ENCODE assay signal across 8 cellular contexts in the genomic region with DNA sequence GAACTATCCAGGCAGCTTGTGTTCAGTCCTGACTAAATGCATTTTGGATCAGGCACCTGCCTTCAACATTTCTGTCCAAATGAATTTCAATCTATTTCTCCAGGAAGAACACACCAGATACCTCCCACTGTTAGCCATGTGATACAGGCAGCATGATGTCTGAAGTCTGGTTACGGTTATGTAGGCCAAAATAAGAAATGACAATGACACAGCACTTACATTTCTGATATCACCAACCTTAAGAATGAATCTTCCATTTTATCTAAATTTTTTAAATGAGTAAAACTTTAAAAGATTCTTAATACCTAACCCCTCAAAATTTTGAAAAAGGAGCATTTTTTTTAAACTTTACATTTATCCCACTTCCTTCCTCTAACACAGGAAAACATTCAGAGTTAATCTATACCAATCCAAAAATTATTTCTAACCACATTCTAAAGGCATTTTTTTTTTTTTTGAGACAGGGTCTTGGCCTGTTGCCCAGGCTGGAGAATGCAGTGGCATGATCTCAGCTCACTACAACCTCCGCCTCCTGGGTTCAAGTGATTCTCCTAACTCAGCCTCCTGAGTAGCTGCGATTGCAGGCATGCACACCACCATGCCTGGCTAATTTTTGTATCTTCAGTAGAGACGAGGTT. TPM values are rescaled to one million over a fixed set of nuclear protein-coding genes. Genes with fewer than 3 reads are reported as not detected.
DNase-seq lines count a peak whose midpoint lies in the region; ATAC-seq, FAIRE-seq and TF ChIP-seq lines count a peak whose summit lies in the region.

A gene with protein sequence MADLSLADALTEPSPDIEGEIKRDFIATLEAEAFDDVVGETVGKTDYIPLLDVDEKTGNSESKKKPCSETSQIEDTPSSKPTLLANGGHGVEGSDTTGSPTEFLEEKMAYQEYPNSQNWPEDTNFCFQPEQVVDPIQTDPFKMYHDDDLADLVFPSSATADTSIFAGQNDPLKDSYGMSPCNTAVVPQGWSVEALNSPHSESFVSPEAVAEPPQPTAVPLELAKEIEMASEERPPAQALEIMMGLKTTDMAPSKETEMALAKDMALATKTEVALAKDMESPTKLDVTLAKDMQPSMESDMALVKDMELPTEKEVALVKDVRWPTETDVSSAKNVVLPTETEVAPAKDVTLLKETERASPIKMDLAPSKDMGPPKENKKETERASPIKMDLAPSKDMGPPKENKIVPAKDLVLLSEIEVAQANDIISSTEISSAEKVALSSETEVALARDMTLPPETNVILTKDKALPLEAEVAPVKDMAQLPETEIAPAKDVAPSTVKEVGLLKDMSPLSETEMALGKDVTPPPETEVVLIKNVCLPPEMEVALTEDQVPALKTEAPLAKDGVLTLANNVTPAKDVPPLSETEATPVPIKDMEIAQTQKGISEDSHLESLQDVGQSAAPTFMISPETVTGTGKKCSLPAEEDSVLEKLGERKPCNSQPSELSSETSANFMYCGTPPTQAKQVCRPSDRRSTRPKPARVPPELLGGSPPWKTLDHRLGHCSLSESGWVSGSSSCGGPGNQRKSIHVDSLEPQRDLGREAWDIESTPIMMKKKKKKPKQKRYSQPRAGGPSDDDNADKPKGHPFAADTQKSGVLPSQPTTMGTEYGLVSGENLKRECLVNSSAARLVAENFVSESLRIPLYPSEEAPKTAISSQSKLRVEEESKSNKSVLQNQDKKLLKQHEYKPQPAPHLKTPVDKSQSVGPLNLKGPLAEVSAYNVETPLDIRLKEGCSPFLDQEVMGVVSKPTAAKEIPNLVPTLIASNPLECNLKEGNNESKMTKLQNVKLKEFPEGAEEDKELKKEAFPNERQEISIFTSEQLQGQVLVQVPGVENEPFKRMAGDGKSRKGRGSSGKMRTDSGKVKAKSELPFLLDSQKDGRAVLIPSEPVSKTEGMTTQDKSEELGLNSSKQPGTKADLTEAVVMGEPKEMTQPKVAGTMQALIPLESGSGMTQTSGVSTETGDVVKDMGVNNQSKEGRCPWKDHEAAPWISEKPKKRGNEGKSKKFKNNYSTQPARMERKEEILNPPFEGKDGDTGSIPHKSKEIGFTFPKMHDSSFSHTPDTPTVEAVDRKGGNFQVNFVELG (N-terminal part only) (minus strand): TSS at position 81 of the 638 bp plus-strand sequence. CDS start 17,556 bp downstream, outside the sequence.

- H3K27me3 ChIP-seq in K562 (ENCODE audit: control insufficient read depth in 2 of 2, insufficient read depth in 2 of 2, low read length in 2 of 2) = no peaks in the 10 kb centered on the region

- peaks cover 8 to 37% of the 10 kb centered on the region in 2 experiments; a peak in 3 of 5 replicates for H3K4me1 ChIP-seq in K562 (replicated peaks in 1 of 2; ENCODE audit: control insufficient read depth in 2 of 2, insufficient read depth in 2 of 2, low read length in 2 of 2)

- no peaks in the 10 kb centered on the region for H3K9me3 ChIP-seq in K562 (replicated peaks; ENCODE audit: control insufficient read depth, insufficient read depth, low read depth, low read length)

- H3K4me3 ChIP-seq in K562 = no peak within 1 kb of the TSS

- BruUV-seq in K562 (replicated peaks; lab: Mats Ljungman, UMichigan) = no TSS peak

- no peaks in the 10 kb centered on the region for H4K20me1 ChIP-seq in K562 (replicated peaks; ENCODE audit: control insufficient read depth, insufficient read depth, low read length)

- H3K27ac ChIP-seq in K562 (ENCODE audit: extremely low read depth, low read depth, low read length) (peak within 1 kb of the TSS; percentile 67), temporal lobe (ENCODE audit: low read depth, low read length) (peak within 1 kb of the TSS; percentile 53)

- peaks cover 81% of the 10 kb centered on the region for H3K79me2 ChIP-seq in K562 (ENCODE audit: control insufficient read depth, insufficient read depth, low read length)

- peak; percentile 29 for TF ChIP-seq EP300 in K562 (IDR thresholded peaks at IDR 0.05; ENCODE audit: low read length)

- TF ChIP-seq CTCF in K562 (IDR thresholded peaks at IDR 0.05 in 2 of 3, conservative IDR thresholded peaks at IDR 0.05 in 1 of 3; ENCODE audit: insufficient read depth in 2 of 3, low read depth in 1 of 3, low read length in 3 of 3) = no peak

- intact Hi-C loops in K562 (cut with micrococcal nuclease) = loop anchor here (5.0 kb wide), 1 partner anchor 71 kb away; no protein-coding TSS in a partner anchor

- no peak for DNase-seq in activated CD8-positive, alpha-beta memory T cell treated with anti-CD3 and anti-CD28 coated beads, Interleukin-2, amount 50 U/mL, for 48 hours
- DNase-seq in K562 (ENCODE audit: extremely low read depth in 1 of 4, low spot score in 3 of 4) (peak; percentile 29 to 70 (median 42)), kidney tubule cell (ENCODE audit: low spot score) (peak; percentile 78), AG08395 (ENCODE audit: low spot score) (no peak)

- no peaks in the 10 kb centered on the region for H3K36me3 ChIP-seq in K562 (ENCODE audit: control insufficient read depth, insufficient read depth, low read length)

- peak within 1 kb of the TSS in 1 of 2 experiments; percentile 24; a peak in 3 of 4 replicates for H3K9ac ChIP-seq in K562 (ENCODE audit: insufficient read depth in 1 of 2, low read depth in 2 of 2, low read length in 2 of 2)

- no peak for TF ChIP-seq POLR2A in K562 (conservative IDR thresholded peaks at IDR 0.05)

- in situ Hi-C loops in K562 (cut with MboI) = no loop called here

- 12% methylated on average over 4 of the region's 4 CpGs for WGBS in K562 (ENCODE audit: insufficient coverage, low coverage, missing lambda C conversion rate)

- H3K4me2 ChIP-seq in K562 (ENCODE audit: insufficient read depth, low read length) = peak within 1 kb of the TSS; percentile 16; the same call in 1 of the 2 replicates

- TF ChIP-seq RAD21 in K562 (CRISPR knock-in tag; conservative IDR thresholded peaks at IDR 0.05 in 1 of 2, IDR thresholded peaks at IDR 0.05 in 1 of 2) = no peak

- H2AFZ ChIP-seq in K562 (ENCODE audit: low read depth, low read length) = peak within 1 kb of the TSS; percentile 5

- FAIRE-seq in K562 (lab: Jason Lieb, UNC) = peak; percentile 83

- H3K9me1 ChIP-seq in K562 (ENCODE audit: control insufficient read depth, insufficient read depth, low read length) = no peaks in the 10 kb centered on the region

- POLR2A ChIA-PET in activated CD8-positive, alpha-beta memory T cell treated with anti-CD3 and anti-CD28 coated beads for 36 hours (lab: Charles Lee) = no interaction called here
- POLR2A ChIA-PET in K562 (lab: Yijun Ruan, JAX) = interaction anchor here (0.9 to 1.0 kb wide), 3 partner anchors 16 to 71 kb away, joined by 3 to 4 read pairs (median 4); no protein-coding TSS in a partner anchor

- peak; percentile 77 for ATAC-seq in K562
- ATAC-seq in HG03039 (IDR thresholded peaks at IDR 0.05; ENCODE audit: unreplicated experiment) = no peak
- no peak for ATAC-seq in HG02571 (IDR thresholded peaks at IDR 0.05; ENCODE audit: unreplicated experiment)

- CTCF ChIA-PET in activated CD8-positive, alpha-beta memory T cell treated with anti-CD3 and anti-CD28 coated beads for 36 hours (lab: Charles Lee) = no interaction called here
- CTCF ChIA-PET in K562 (lab: Yijun Ruan, JAX; ENCODE audit: low intra/inter-chr PET ratio) = no interaction called here

TF ChIP-seq in K562, 482 proteins besides CTCF, POLR2A, EP300 and RAD21 (continues in another document):
- TF ChIP-seq, protein P1, sequence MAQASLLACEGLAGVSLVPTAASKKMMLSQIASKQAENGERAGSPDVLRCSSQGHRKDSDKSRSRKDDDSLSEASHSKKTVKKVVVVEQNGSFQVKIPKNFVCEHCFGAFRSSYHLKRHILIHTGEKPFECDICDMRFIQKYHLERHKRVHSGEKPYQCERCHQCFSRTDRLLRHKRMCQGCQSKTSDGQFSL (CRISPR knock-in tag; IDR thresholded peaks at IDR 0.05) = no peak
- TF ChIP-seq, protein P1 (tag; IDR thresholded peaks at IDR 0.05) = no peak
- no peak for TF ChIP-seq ZNF586 (CRISPR knock-in tag; conservative IDR thresholded peaks at IDR 0.05)
- TF ChIP-seq ZNF695 (CRISPR knock-in tag; IDR thresholded peaks at IDR 0.05) = no peak
- TF ChIP-seq NFE2L1 (tag; IDR thresholded peaks at IDR 0.05; ENCODE audit: borderline replicate concordance, low read depth) = peak; percentile 85
- TF ChIP-seq, protein P2, sequence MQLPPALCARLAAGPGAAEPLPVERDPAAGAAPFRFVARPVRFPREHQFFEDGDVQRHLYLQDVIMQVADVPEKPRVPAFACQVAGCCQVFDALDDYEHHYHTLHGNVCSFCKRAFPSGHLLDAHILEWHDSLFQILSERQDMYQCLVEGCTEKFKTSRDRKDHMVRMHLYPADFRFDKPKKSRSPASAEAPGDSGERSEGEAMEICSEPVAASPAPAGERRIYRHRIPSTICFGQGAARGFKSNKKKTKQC (CRISPR knock-in tag; IDR thresholded peaks at IDR 0.05) = no peak
- peak; percentile 94 for TF ChIP-seq NFE2 (IDR thresholded peaks at IDR 0.05; ENCODE audit: low read depth)
- no peak for TF ChIP-seq KDM2B (CRISPR knock-in tag; IDR thresholded peaks at IDR 0.05)
- no peak for TF ChIP-seq ZNF146 (CRISPR knock-in tag; IDR thresholded peaks at IDR 0.05; ENCODE audit: unreplicated experiment)

RNA-seq across cellular contexts. Expression of the gene that starts here (rescaled TPM):
- 100 to 1,000 TPM; 113 to 117 TPM for total RNA-seq in activated CD8-positive, alpha-beta memory T cell treated with anti-CD3 and anti-CD28 coated beads for 36 hours
- total RNA-seq in K562 (2011; cell fraction: chromatin; rRNA removed; ENCODE audit: low replicate concordance) = 226 and 367 TPM in 2 replicates
- total RNA-seq in K562 (2011; cell fraction: nucleolus; rRNA removed) = 101 and 119 TPM in 2 replicates
- 181 and 221 TPM in 2 replicates for total RNA-seq in K562 (2011; cell fraction: nucleoplasm; rRNA removed)
- 34.6 and 40.4 TPM in 2 replicates for total RNA-seq in K562 (2014; rRNA removed)
- 36.8 and 43.5 TPM in 2 replicates for total RNA-seq in K562 (2014; rRNA removed; fragmentation: Illumina TruSeq; extraction: Trizol)
- 36.4 and 42.6 TPM in 2 replicates for total RNA-seq in K562 (2015; rRNA removed; fragmentation: Illumina TruSeq; extraction: Trizol)
- 127 and 141 TPM in 2 replicates for total RNA-seq in K562 (2021)
- 37.5 and 84.6 TPM in 2 replicates for polyA plus RNA-seq in K562 (2011; rRNA removed)
- polyA plus RNA-seq in K562 (2011; cell fraction: cytosol; rRNA removed) = 30.2 and 30.6 TPM in 2 replicates
- 121 and 136 TPM in 2 replicates for polyA plus RNA-seq in K562 (2011; cell fraction: nucleus; rRNA removed)
- polyA plus RNA-seq in K562 (2012) = 98.2 and 126 TPM in 2 replicates
- 101 and 107 TPM in 2 replicates for polyA plus RNA-seq in K562 (2014; fragmentation: Illumina TruSeq; extraction: Trizol)
- 10 to 100 TPM; 13.3 to 28.4 TPM for polyA plus RNA-seq in K562 (2014; fragmentation: Nextera tagmentation; extraction: Ambion mirVana)
- polyA plus RNA-seq in K562 (2014; rRNA removed) = 47.5 and 60.3 TPM in 2 replicates
- 58.4 and 87.1 TPM in 2 replicates for polyA minus RNA-seq in K562 (2011; rRNA and poly(A)+ RNA removed)
- 71.3 and 73.1 TPM in 2 replicates for polyA minus RNA-seq in K562 (2011; cell fraction: cytosol; rRNA and poly(A)+ RNA removed)
- 34.2 and 56.4 TPM in 2 replicates for polyA minus RNA-seq in K562 (2011; cell fraction: nucleus; rRNA and poly(A)+ RNA removed)
- 215 TPM for total RNA-seq in temporal lobe

Comparison
In these comparisons a context has a peak if more than half of its experiments do, and no peak if none do; other contexts are left out.
1. DNase-seq: peak in K562 (4 of 4) and kidney tubule cell (single experiment); none in activated CD8-positive, alpha-beta memory T cell treated with anti-CD3 and anti-CD28 coated beads, Interleukin-2, amount 50 U/mL, for 48 hours (single experiment) and AG08395 (single experiment).